Comparison of ENCODE assay signal across 24 cellular contexts in the genomic region with DNA sequence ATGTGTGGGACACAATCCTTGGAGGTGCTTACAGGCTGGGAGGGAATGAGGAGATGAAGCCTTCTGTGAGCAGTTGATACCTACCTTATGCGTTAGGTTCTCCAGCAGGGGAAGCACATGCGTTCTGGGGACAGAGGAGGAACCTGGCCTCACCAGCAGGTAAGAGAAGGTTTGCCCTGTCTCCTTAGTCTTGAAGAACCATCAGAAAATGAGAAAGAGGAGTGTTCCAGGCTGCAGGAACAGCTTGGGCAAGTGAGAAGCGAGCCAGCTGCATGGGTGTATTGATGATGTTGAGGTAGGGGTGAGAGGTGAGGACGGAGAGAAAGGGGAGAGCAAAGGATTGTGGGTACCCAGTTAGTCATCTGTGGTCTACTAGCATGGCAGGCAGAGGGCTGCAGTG.
DNase-seq lines count a peak whose midpoint lies in the region; ATAC-seq and TF ChIP-seq lines count a peak whose summit lies in the region.
"Had no signal": no experiment of that assay in that cellular context is flagged by ENCODE, and none has a peak within 500 bp of the region (broad histone marks: within the 10 kb centered on the region; RNA-seq: fewer than 3 reads in every experiment).

No MANE protein-coding gene starts in this region.

- H3K36me3 ChIP-seq in Caco-2 (ENCODE audit: control insufficient read depth, insufficient read depth, low read length) = no peaks in the 10 kb centered on the region
- H3K36me3 ChIP-seq: BE2C had no signal

- TF ChIP-seq CTCF in progenitor cell of endocrine pancreas (IDR thresholded peaks at IDR 0.05; ENCODE audit: unreplicated experiment) (no peak), Caco-2 (IDR thresholded peaks at IDR 0.05; ENCODE audit: insufficient read depth in 1 of 2, low read depth in 1 of 2, low read length in 1 of 2, severe bottlenecking in 1 of 2, unreplicated experiment in 1 of 2) (no peak)

- no peaks in the 10 kb centered on the region for H3K27me3 ChIP-seq in Caco-2 (replicated peaks; ENCODE audit: control insufficient read depth, insufficient read depth, low read length)
- H3K27me3 ChIP-seq: BE2C had no signal

- H3K27ac Mint-ChIP-seq in stimulated activated naive B cell treated with anti-CD40 and anti-IgM and Interleukin-4, amounts not matched to agents 10 μg/mL and 1 μg/mL and 100 μg/mL, for 72 hours = peak overlapping the region; percentile 37
- H3K27ac Mint-ChIP-seq in progenitor cell of endocrine pancreas = no peak overlapping the region
- H3K27ac Mint-ChIP-seq in Caco-2 (ENCODE audit: unreplicated experiment) = no peak overlapping the region
- H3K27ac Mint-ChIP-seq: CD14-positive monocyte; CD8-positive, alpha-beta memory T cell had no signal

- ATAC-seq in stimulated activated naive B cell treated with anti-CD40 and anti-IgM and Interleukin-4, amounts not matched to agents 10 μg/mL and 1 μg/mL and 100 μg/mL, for 72 hours (replicated peaks) = no peak
- ATAC-seq: HCT116, HepG2 had no signal

- peaks cover 0 to 1% of the 10 kb centered on the region in 2 donors for H3K9me3 Mint-ChIP-seq in stimulated activated naive B cell treated with anti-CD40 and anti-IgM and Interleukin-4, amounts not matched to agents 10 μg/mL and 1 μg/mL and 100 μg/mL, for 72 hours
- no peaks in the 10 kb centered on the region for H3K9me3 Mint-ChIP-seq in progenitor cell of endocrine pancreas (ENCODE audit: low read depth)
- H3K9me3 Mint-ChIP-seq in Caco-2 (ENCODE audit: unreplicated experiment) = no peaks in the 10 kb centered on the region

- H3K27me3 Mint-ChIP-seq in stimulated activated naive B cell treated with anti-CD40 and anti-IgM and Interleukin-4, amounts not matched to agents 10 μg/mL and 1 μg/mL and 100 μg/mL, for 72 hours = peaks cover 28 to 35% of the 10 kb centered on the region in 2 donors
- H3K27me3 Mint-ChIP-seq in progenitor cell of endocrine pancreas (peaks cover 22% of the 10 kb centered on the region), Caco-2 (ENCODE audit: insufficient read depth, unreplicated experiment) (peaks cover 15% of the 10 kb centered on the region)

- intact Hi-C loops in Caco-2 (cut with micrococcal nuclease; ENCODE audit: unreplicated experiment) = no loop called here

- DNase-seq in D341Med (ENCODE audit: low spot score) (peak; percentile 5), HEK293T (ENCODE audit: extremely low spot score) (peak; percentile 4), iPS-NIHi7 (ENCODE audit: extremely low spot score) (peak; percentile 6), progenitor cell of endocrine pancreas (ENCODE audit: low spot score, unreplicated experiment) (no peak), AML-193 (lab: John Stamatoyannopoulos, UW) (no peak), Caco-2 (no peak)
- no peak for DNase-seq in stimulated activated naive B cell treated with anti-CD40 and anti-IgM and Interleukin-4, amounts not matched to agents 10 μg/mL and 1 μg/mL and 100 μg/mL, for 72 hours
- DNase-seq: BE2C; Calu3; CD8-positive, alpha-beta memory T cell; DMS153; DND-41; Kasumi-1; MV-4-11; NCI-H1105 treated with DMSO at 0.1 percent for 48 hours; NCI-H146; NCI-H2029; NCI-H446; NCI-H524 treated with DMSO at 0.1 percent for 48 hours; NCI-H774; SK-N-SH had no signal

- POLR2A ChIA-PET in HEK293T (lab: Yijun Ruan, JAX) = no interaction called here
- POLR2A ChIA-PET in Caco-2 (lab: Charles Lee) = no interaction called here

- H3K4me3 ChIP-seq in Caco-2 (ENCODE audit: low read depth, low read length) = no peak overlapping the region

- CTCF ChIA-PET in HEK293T (lab: Yijun Ruan, JAX) (no interaction called here), Caco-2 (lab: Charles Lee) (no interaction called here)

- BruUV-seq in Caco-2 (replicated peaks; lab: Mats Ljungman, UMichigan) = no TSS peak

- no peaks in the 10 kb centered on the region for H3K36me3 Mint-ChIP-seq in stimulated activated naive B cell treated with anti-CD40 and anti-IgM and Interleukin-4, amounts not matched to agents 10 μg/mL and 1 μg/mL and 100 μg/mL, for 72 hours
- H3K36me3 Mint-ChIP-seq in progenitor cell of endocrine pancreas (ENCODE audit: insufficient read depth) = no peaks in the 10 kb centered on the region
- no peaks in the 10 kb centered on the region for H3K36me3 Mint-ChIP-seq in Caco-2 (ENCODE audit: insufficient read depth, unreplicated experiment)
- H3K36me3 Mint-ChIP-seq: CD14-positive monocyte; CD8-positive, alpha-beta memory T cell had no signal

- peaks cover 0 to under 1% of the 10 kb centered on the region in 2 donors for H3K4me1 Mint-ChIP-seq in stimulated activated naive B cell treated with anti-CD40 and anti-IgM and Interleukin-4, amounts not matched to agents 10 μg/mL and 1 μg/mL and 100 μg/mL, for 72 hours
- no peaks in the 10 kb centered on the region for H3K4me1 Mint-ChIP-seq in progenitor cell of endocrine pancreas (ENCODE audit: low read depth)
- H3K4me1 Mint-ChIP-seq in Caco-2 (ENCODE audit: low read depth, unreplicated experiment) = no peaks in the 10 kb centered on the region
- H3K4me1 Mint-ChIP-seq: CD14-positive monocyte; CD8-positive, alpha-beta memory T cell had no signal

- H3K4me3 Mint-ChIP-seq in stimulated activated naive B cell treated with anti-CD40 and anti-IgM and Interleukin-4, amounts not matched to agents 10 μg/mL and 1 μg/mL and 100 μg/mL, for 72 hours = no peak overlapping the region
- no peak overlapping the region for H3K4me3 Mint-ChIP-seq in progenitor cell of endocrine pancreas (ENCODE audit: low read depth)
- H3K4me3 Mint-ChIP-seq in Caco-2 (ENCODE audit: unreplicated experiment) = no peak overlapping the region
- H3K4me3 Mint-ChIP-seq: CD14-positive monocyte; CD8-positive, alpha-beta memory T cell had no signal

- no peaks in the 10 kb centered on the region for H3K4me1 ChIP-seq in Caco-2
- H3K4me1 ChIP-seq: BE2C had no signal

- no peaks in the 10 kb centered on the region for H3K9me3 ChIP-seq in Caco-2
- H3K9me3 ChIP-seq: BE2C, SK-N-SH had no signal

TF ChIP-seq in HEK293T, 16 proteins besides CTCF, POLR2A, EP300 and RAD21:
- no peak for TF ChIP-seq ZNF384 (IDR thresholded peaks at IDR 0.05)
- TF ChIP-seq ELF4 (IDR thresholded peaks at IDR 0.05) = no peak
- TF ChIP-seq CTBP1 (IDR thresholded peaks at IDR 0.05; ENCODE audit: borderline replicate concordance) = no peak
- no peak for TF ChIP-seq SP1 (IDR thresholded peaks at IDR 0.05)
- no peak for TF ChIP-seq BHLHE40 (IDR thresholded peaks at IDR 0.05; ENCODE audit: borderline replicate concordance)
- no peak for TF ChIP-seq FOXA1 (IDR thresholded peaks at IDR 0.05)
- TF ChIP-seq TARDBP (IDR thresholded peaks at IDR 0.05) = no peak
- no peak for TF ChIP-seq NFRKB (IDR thresholded peaks at IDR 0.05)

Comparison
In these comparisons a context has a peak if more than half of its experiments do, and no peak if none do; other contexts are left out.
1. DNase-seq: peak in D341Med (single experiment), HEK293T (single experiment) and iPS-NIHi7 (single experiment); none in stimulated activated naive B cell treated with anti-CD40 and anti-IgM and Interleukin-4, amounts not matched to agents 10 μg/mL and 1 μg/mL and 100 μg/mL, for 72 hours (single experiment), progenitor cell of endocrine pancreas (single experiment), AML-193 (0 of 2) and Caco-2 (0 of 2).